In the genomic region with DNA sequence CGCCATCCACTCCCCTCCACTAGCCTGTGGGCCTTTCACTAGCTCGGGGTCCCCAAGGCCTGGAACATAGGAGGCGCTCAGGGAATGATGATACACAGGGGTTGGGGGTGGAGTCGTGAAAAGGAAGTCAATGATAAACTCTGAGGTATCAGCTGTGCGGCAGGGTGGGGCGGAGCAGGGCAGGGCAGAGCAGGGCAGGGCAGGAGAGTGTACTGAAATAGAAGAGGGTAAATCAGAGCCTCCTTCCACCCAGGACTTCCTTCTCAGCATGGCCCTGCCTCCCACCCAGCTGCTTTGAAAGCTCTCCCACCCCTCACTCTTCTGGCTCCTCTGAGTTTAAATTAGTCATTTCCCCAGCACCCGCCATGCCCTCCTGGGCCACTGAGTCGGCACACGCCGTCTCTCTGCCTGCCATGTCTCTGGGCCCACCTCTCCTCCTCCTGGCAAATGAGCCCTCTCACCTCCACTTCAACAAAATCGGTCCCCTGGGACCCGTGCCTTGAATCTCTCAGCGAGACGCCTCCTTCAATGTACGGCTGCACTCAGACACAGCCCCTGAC, we compare ENCODE assay signal across 8 cellular contexts. TPM values are rescaled to one million over a fixed set of nuclear protein-coding genes. Genes with fewer than 3 reads are reported as not detected.
DNase-seq lines count a peak whose midpoint lies in the region; ATAC-seq and TF ChIP-seq lines count a peak whose summit lies in the region.

No MANE protein-coding gene starts in this region.

- DNase-seq in OCI-M1 (lab: John Stamatoyannopoulos, UW) (peak; percentile 73), lung microvascular endothelial cell (ENCODE audit: low read depth in 2 of 2) (peak; percentile 37 to 54), stomach (peak; percentile 75), NCI-H1694 treated with DMSO at 0.1 percent for 48 hours (lab: John Stamatoyannopoulos, UW) (no peak), NCI-H748 (lab: John Stamatoyannopoulos, UW; ENCODE audit: unreplicated experiment) (no peak)
- DNase-seq in activated naive CD4-positive, alpha-beta T cell treated with anti-CD3 and anti-CD28 coated beads, Interleukin-2, amount 50 U/mL, for 72 hours (ENCODE audit: low spot score in 2 of 2): peak in 1 of 2 donors; percentile 41

- peaks cover 0 to 18% of the 10 kb centered on the region in 2 donors for H3K36me3 Mint-ChIP-seq in activated naive CD4-positive, alpha-beta T cell treated with anti-CD3 and anti-CD28 coated beads, Interleukin-2, amount 50 U/mL, for 72 hours

- H3K4me2 ChIP-seq in BLaER1: peak overlapping the region; percentile 87

- H3K27ac ChIP-seq in BLaER1 (peak overlapping the region; percentile 53), stomach (peak overlapping the region; percentile 73 to 85 (median 78))

- peaks cover 0 to 4% of the 10 kb centered on the region in 2 donors for H3K9me3 Mint-ChIP-seq in activated naive CD4-positive, alpha-beta T cell treated with anti-CD3 and anti-CD28 coated beads, Interleukin-2, amount 50 U/mL, for 72 hours

- peak overlapping the region; percentile 91 to 94 for H3K27ac Mint-ChIP-seq in activated naive CD4-positive, alpha-beta T cell treated with anti-CD3 and anti-CD28 coated beads, Interleukin-2, amount 50 U/mL, for 72 hours

- H3K27me3 ChIP-seq in BLaER1: no peaks in the 10 kb centered on the region
- H3K27me3 ChIP-seq in stomach: no peaks in the 10 kb centered on the region

- TF ChIP-seq CTCF in stomach (IDR thresholded peaks at IDR 0.05): no peak

- H3K4me3 ChIP-seq in BLaER1 (peak overlapping the region; percentile 20; the same call in 1 of the 2 replicates), stomach (peak overlapping the region in 1 of 4 donors; percentile 25)

- no peak for TF ChIP-seq EP300 in stomach (IDR thresholded peaks at IDR 0.05)

- TF ChIP-seq POLR2A in stomach (IDR thresholded peaks at IDR 0.05): no peak

- H4K20me1 ChIP-seq in BLaER1: peaks cover 100% of the 10 kb centered on the region

- H3K9me3 ChIP-seq in BLaER1: peaks cover 6% of the 10 kb centered on the region; the same call in 1 of the 2 replicates
- H3K9me3 ChIP-seq in stomach: no peaks in the 10 kb centered on the region

- peak overlapping the region; percentile 56; the same call in 1 of the 2 replicates for H3K9ac ChIP-seq in BLaER1

- peak; percentile 68 for ATAC-seq in GM21786 (IDR thresholded peaks at IDR 0.05; ENCODE audit: unreplicated experiment)
- peak; percentile 74 to 77 for ATAC-seq in activated naive CD4-positive, alpha-beta T cell treated with anti-CD3 and anti-CD28 coated beads, Interleukin-2, amount 50 U/mL, for 72 hours

- intact Hi-C loops in stomach (cut with DNase I; ENCODE audit: low total_unique reads): no loop called here

- 42 to 62% (median 47%) methylated on average over 15 of the region's 15 CpGs for WGBS in stomach, 5 donors

- H3K4me1 ChIP-seq in BLaER1 (peaks cover 74% of the 10 kb centered on the region), stomach (peaks cover 73 to 99% (median 92%) of the 10 kb centered on the region in 4 donors)

- H3K36me3 ChIP-seq in BLaER1 (peaks cover 43% of the 10 kb centered on the region), stomach (peaks cover 0 to 20% (median 5%) of the 10 kb centered on the region in 4 donors)

RNA-seq across cellular contexts. Expression of a gene that starts 16.9 kb away (rescaled TPM):
- 100 to 1,000 TPM; 404 to 419 TPM for total RNA-seq in activated naive CD4-positive, alpha-beta T cell treated with anti-CD3 and anti-CD28 coated beads, Interleukin-2, amount 50 U/mL, for 72 hours
- total RNA-seq in lung microvascular endothelial cell (104 and 109 TPM in 2 replicates), stomach (100 to 1,000 TPM in 3 of 5 donors, 10 to 100 TPM in 2; 84.9 to 246 (median 112) TPM)
- polyA plus RNA-seq in stomach: 100 to 1,000 TPM; 188 to 345 (median 256) TPM

Comparison
In these comparisons a context has a peak if more than half of its experiments do, and no peak if none do; other contexts are left out.
1. DNase-seq: peak in OCI-M1 (single experiment), lung microvascular endothelial cell (2 of 2) and stomach (single experiment); none in NCI-H1694 treated with DMSO at 0.1 percent for 48 hours (single experiment) and NCI-H748 (single experiment).